ENCODE assay signal across 12 cellular contexts in the genomic region with DNA sequence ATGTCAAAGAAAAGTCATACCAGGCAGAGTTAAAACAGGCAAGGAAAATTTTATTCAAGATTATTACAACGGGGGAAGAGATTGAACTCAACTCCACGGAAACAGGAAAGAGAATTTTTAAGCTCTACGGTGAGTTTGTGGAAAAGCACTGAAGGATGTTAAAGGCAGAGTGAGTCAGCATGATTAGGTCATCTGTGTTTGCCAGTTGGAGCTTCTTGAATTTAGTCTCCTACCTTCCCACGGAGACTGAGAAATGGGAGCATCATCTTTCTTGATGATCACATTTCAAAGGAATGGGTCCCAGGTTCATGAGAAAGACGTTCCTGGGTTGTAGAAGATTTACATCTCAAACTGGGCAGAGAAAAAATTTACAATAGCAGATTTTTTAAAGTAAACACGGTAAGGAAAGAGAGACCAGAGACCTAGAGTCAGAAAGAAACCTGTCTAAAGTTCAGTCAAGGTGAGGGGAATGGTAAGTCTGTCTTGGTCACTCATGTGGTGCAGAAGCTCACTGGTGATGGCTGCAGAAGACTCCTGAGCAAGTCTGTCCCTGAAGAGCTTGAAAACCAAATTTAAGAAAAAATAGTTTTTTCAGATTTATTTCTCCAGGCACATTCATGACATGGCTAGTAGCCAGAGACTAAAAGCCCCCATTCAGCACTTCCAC.
A peak's percentile ranks its signal among the peaks of the same experiment; 100 is the strongest.
DNase-seq lines count a peak whose midpoint lies in the region; TF ChIP-seq lines count a peak whose summit lies in the region.
"Had no signal": no experiment of that assay in that cellular context is flagged by ENCODE, and none has a peak within 500 bp of the region (broad histone marks: within the 10 kb centered on the region; RNA-seq: fewer than 3 reads in every experiment).

No MANE protein-coding gene starts in this region.

- WGBS in neuronal stem cell (ENCODE audit: extremely low coverage in 2 of 2, insufficient read length in 2 of 2, insufficient replicate concordance in 1 of 2), 2 donors, result no CpG with 5 or more reads among the region's 6 CpGs
- 56% methylated on average over 6 of the region's 6 CpGs for WGBS in esophagus muscularis mucosa
- 71% methylated on average over 6 of the region's 6 CpGs for WGBS in suprapubic skin

- H3K23ac ChIP-seq in neuronal stem cell (ENCODE audit: low read depth, low read length, poor library complexity), result no peak overlapping the region

- H3K27me3 ChIP-seq in neuronal stem cell (ENCODE audit: control insufficient read depth in 3 of 3, insufficient read depth in 3 of 3, low read depth in 1 of 3, low read length in 3 of 3) (no peaks in the 10 kb centered on the region), esophagus muscularis mucosa (no peaks in the 10 kb centered on the region), suprapubic skin (no peaks in the 10 kb centered on the region)

- no peak overlapping the region for H3K18ac ChIP-seq in neuronal stem cell (ENCODE audit: low read length)

- no peak overlapping the region for H3K4me2 ChIP-seq in neuronal stem cell (ENCODE audit: insufficient read depth, low read length, poor library complexity, severe bottlenecking)

- no peak overlapping the region for H4K8ac ChIP-seq in neuronal stem cell (ENCODE audit: low read depth, low read length)

- H2AFZ ChIP-seq in neuronal stem cell (ENCODE audit: low read length), result peak overlapping the region; percentile 36

- H3K79me1 ChIP-seq in neuronal stem cell (ENCODE audit: low read depth, low read length), result no peaks in the 10 kb centered on the region

- H2BK120ac ChIP-seq in neuronal stem cell (ENCODE audit: low read depth, low read length), result no peak overlapping the region

- TF ChIP-seq POLR2A in esophagus muscularis mucosa (IDR thresholded peaks at IDR 0.05; ENCODE audit: low read depth) (no peak), suprapubic skin (IDR thresholded peaks at IDR 0.05) (no peak)

- intact Hi-C loops in esophagus muscularis mucosa (cut with DNase I), result no loop called here

- peaks cover 0 to 3% of the 10 kb centered on the region in 2 donors for H3K9me3 ChIP-seq in neuronal stem cell (replicated peaks in 1 of 2; ENCODE audit: control insufficient read depth in 2 of 2, insufficient read depth in 1 of 2, low read depth in 1 of 2, low read length in 2 of 2)
- no peaks in the 10 kb centered on the region for H3K9me3 ChIP-seq in esophagus muscularis mucosa
- H3K9me3 ChIP-seq in suprapubic skin, result no peaks in the 10 kb centered on the region

- H2BK5ac ChIP-seq in neuronal stem cell (ENCODE audit: low read length), result no peak overlapping the region

- TF ChIP-seq EP300 in esophagus muscularis mucosa (IDR thresholded peaks at IDR 0.05) (no peak), suprapubic skin (IDR thresholded peaks at IDR 0.05) (no peak)

- no peak overlapping the region for H4K91ac ChIP-seq in neuronal stem cell (ENCODE audit: low read depth, low read length, poor library complexity)

- no peak overlapping the region for H2BK12ac ChIP-seq in neuronal stem cell (ENCODE audit: low read length)

- no peak overlapping the region for H3K27ac ChIP-seq in neuronal stem cell (replicated peaks; ENCODE audit: low read length)
- no peak overlapping the region for H3K27ac ChIP-seq in esophagus muscularis mucosa (replicated peaks in 1 of 4)
- no peak overlapping the region for H3K27ac ChIP-seq in suprapubic skin

- H2BK15ac ChIP-seq in neuronal stem cell (ENCODE audit: low read length), result no peak overlapping the region

- peaks cover 0 to 7% of the 10 kb centered on the region in 2 donors for H3K4me1 ChIP-seq in neuronal stem cell (ENCODE audit: control insufficient read depth in 2 of 2, insufficient read depth in 1 of 2, low read depth in 1 of 2, low read length in 2 of 2)
- no peaks in the 10 kb centered on the region for H3K4me1 ChIP-seq in esophagus muscularis mucosa
- H3K4me1 ChIP-seq in suprapubic skin, result no peaks in the 10 kb centered on the region

- H3K9ac ChIP-seq in neuronal stem cell (ENCODE audit: low read depth, low read length, poor library complexity), result no peak overlapping the region

- no peaks in the 10 kb centered on the region for H3K36me3 ChIP-seq in neuronal stem cell (replicated peaks in 1 of 2; ENCODE audit: control insufficient read depth in 2 of 2, insufficient read depth in 2 of 2, low read length in 2 of 2)
- no peaks in the 10 kb centered on the region for H3K36me3 ChIP-seq in esophagus muscularis mucosa
- H3K36me3 ChIP-seq in suprapubic skin, result no peaks in the 10 kb centered on the region

- no peak for TF ChIP-seq CTCF in choroid plexus epithelial cell (conservative IDR thresholded peaks at IDR 0.05; ENCODE audit: low read depth, low read length)
- no peak for TF ChIP-seq CTCF in esophagus muscularis mucosa (IDR thresholded peaks at IDR 0.05)
- TF ChIP-seq CTCF in suprapubic skin (IDR thresholded peaks at IDR 0.05), result no peak

- no peak overlapping the region for H2AK5ac ChIP-seq in neuronal stem cell (ENCODE audit: low read depth, low read length)

- no peak overlapping the region for H3K4ac ChIP-seq in neuronal stem cell (ENCODE audit: low read length)

- no peak overlapping the region for H3K14ac ChIP-seq in neuronal stem cell (ENCODE audit: low read length)

- no peak overlapping the region for H3K4me3 ChIP-seq in choroid plexus epithelial cell (ENCODE audit: low read depth, low read length)
- no peak overlapping the region for H3K4me3 ChIP-seq in neuronal stem cell (ENCODE audit: low read length in 2 of 2)
- no peak overlapping the region for H3K4me3 ChIP-seq in esophagus muscularis mucosa
- H3K4me3 ChIP-seq in suprapubic skin, result no peak overlapping the region

- peak; percentile 33 for DNase-seq in GM03348 (ENCODE audit: low spot score)
- peak; percentile 24 for DNase-seq in NCI-H69 (lab: John Stamatoyannopoulos, UW)
- DNase-seq in choroid plexus epithelial cell (ENCODE audit: low read depth), result peak; percentile 77
- DNase-seq in neuronal stem cell (ENCODE audit: low spot score), result no peak
- DNase-seq in esophagus muscularis mucosa (ENCODE audit: extremely low spot score), result no peak
- DNase-seq in activated CD4-positive, CD25-positive, alpha-beta regulatory T cell (lab: John Stamatoyannopoulos, UW), result no peak
- no peak for DNase-seq in suprapubic skin (ENCODE audit: low spot score in 2 of 2)
- DNase-seq in NCI-H2196 (lab: John Stamatoyannopoulos, UW; ENCODE audit: unreplicated experiment), result no peak
- DNase-seq: amygdala, islet precursor cell, nephron progenitor cell, T-helper 17 cell had no signal

Comparison
In these comparisons a context has a peak if more than half of its experiments do, and no peak if none do; other contexts are left out.
1. DNase-seq: peak in GM03348 (single experiment), NCI-H69 (single experiment) and choroid plexus epithelial cell (single experiment); none in neuronal stem cell (single experiment), esophagus muscularis mucosa (single experiment), activated CD4-positive, CD25-positive, alpha-beta regulatory T cell (0 of 4), suprapubic skin (0 of 2) and NCI-H2196 (single experiment).